ENCODE assay signal across 17 cellular contexts in genomic region chr11:130371004-130371590, GRCh38. TPM values are rescaled to one million over a fixed set of nuclear protein-coding genes. Genes with fewer than 3 reads are reported as not detected.
A peak's percentile ranks its signal among the peaks of the same experiment; 100 is the strongest.
DNase-seq lines count a peak whose midpoint lies in the region; ATAC-seq and TF ChIP-seq lines count a peak whose summit lies in the region.
"Had no signal": no experiment of that assay in that cellular context is flagged by ENCODE, and none has a peak within 500 bp of the region (broad histone marks: within the 10 kb centered on the region; RNA-seq: fewer than 3 reads in every experiment).

No MANE protein-coding gene starts in this region.

- no peaks in the 10 kb centered on the region for H3K27me3 ChIP-seq in WERI-Rb-1 (ENCODE audit: insufficient read depth, low read depth, severe bottlenecking)
- no peaks in the 10 kb centered on the region for H3K27me3 ChIP-seq in right lobe of liver

- H3K4me3 ChIP-seq in LNCaP clone FGC (ENCODE audit: low read depth, low read length) = no peak overlapping the region
- H3K4me3 ChIP-seq in WERI-Rb-1 (ENCODE audit: low read depth, low read length) = no peak overlapping the region
- no peak overlapping the region for H3K4me3 ChIP-seq in right lobe of liver
- H3K4me3 ChIP-seq: lung had no signal

- H3K36me3 ChIP-seq in WERI-Rb-1 = no peaks in the 10 kb centered on the region
- H3K36me3 ChIP-seq in right lobe of liver = no peaks in the 10 kb centered on the region

- 53% methylated on average over 8 of the region's 9 CpGs for WGBS in right lobe of liver (ENCODE audit: insufficient coverage, low coverage, low lambda C conversion rate, missing lambda C conversion rate)

- peak; percentile 26 for TF ChIP-seq CTCF in GM10266 (IDR thresholded peaks at IDR 0.05; ENCODE audit: control insufficient read depth, insufficient read depth, low read depth, missing control alignments)
- peak; percentile 23; the same call in 1 of the 2 replicates for TF ChIP-seq CTCF in LNCaP clone FGC (IDR thresholded peaks at IDR 0.05; ENCODE audit: control insufficient read depth, extremely low read depth, insufficient read depth)
- peak; percentile 44; the same call in 1 of the 2 replicates for TF ChIP-seq CTCF in WERI-Rb-1 (IDR thresholded peaks at IDR 0.05; ENCODE audit: low read depth, low read length)
- peak; percentile 18 to 34 (median 26) for TF ChIP-seq CTCF in right lobe of liver (IDR thresholded peaks at IDR 0.05)

- ATAC-seq in right lobe of liver (peak; percentile 44 to 73 (median 55)), HG02610 (IDR thresholded peaks at IDR 0.05; ENCODE audit: unreplicated experiment) (no peak)
- ATAC-seq: activated CD8-positive, alpha-beta memory T cell treated with anti-CD3 and anti-CD28 coated beads, Interleukin-2, amount 10 ng/mL, durations not matched to agents 7 days and 5 days had no signal

- DNase-seq in GM10266 (ENCODE audit: extremely low spot score) = no peak
- no peak for DNase-seq in LNCaP clone FGC (ENCODE audit: low read depth)
- no peak for DNase-seq in WERI-Rb-1
- DNase-seq in right lobe of liver = no peak
- no peak for DNase-seq in activated naive CD4-positive, alpha-beta T cell treated with Interleukin-2 at 50 U/mL for 16 hours
- no peak for DNase-seq in NCI-H2227 (lab: John Stamatoyannopoulos, UW; ENCODE audit: unreplicated experiment)
- no peak for DNase-seq in NCI-H1092 treated with DMSO at 0.1 percent for 48 hours (lab: John Stamatoyannopoulos, UW)
- DNase-seq: activated CD8-positive, alpha-beta memory T cell treated with anti-CD3 and anti-CD28 coated beads, Interleukin-2, amount 10 ng/mL, durations not matched to agents 7 days and 5 days; HFFc6; MM.1S; occipital lobe; stimulated activated naive CD4-positive, alpha-beta T cell treated with Interleukin-2 at 50 U/mL for 16 hours had no signal

- no peak overlapping the region for H3K27ac ChIP-seq in WERI-Rb-1
- no peak overlapping the region for H3K27ac ChIP-seq in right lobe of liver

- no peak for TF ChIP-seq POLR2A in right lobe of liver (IDR thresholded peaks at IDR 0.05)

- H3K9me3 ChIP-seq in WERI-Rb-1 (ENCODE audit: severe bottlenecking) = no peaks in the 10 kb centered on the region
- no peaks in the 10 kb centered on the region for H3K9me3 ChIP-seq in right lobe of liver

- intact Hi-C loops in right lobe of liver (cut with DNase I) = loop anchor here in 1 of 2 donors (10.0 kb wide), 1 partner anchor 156 kb away; no protein-coding TSS in a partner anchor

- H3K4me1 ChIP-seq in right lobe of liver = no peaks in the 10 kb centered on the region

RNA-seq across cellular contexts. Expression of gene ZBTB44, which starts 56.4 kb away (rescaled TPM):
- 10 to 100 TPM; 16.3 to 22.4 (median 18.4) TPM for total RNA-seq in right lobe of liver

RNA-seq across cellular contexts. Expression of gene ADAMTS8, which starts 57.3 kb away (rescaled TPM):
- total RNA-seq in right lobe of liver = under 1 TPM in 1 of 6 experiments, not detected in 5; 0.11 TPM
- total RNA-seq: activated CD8-positive, alpha-beta memory T cell treated with anti-CD3 and anti-CD28 coated beads, Interleukin-2, amount 10 ng/mL, durations not matched to agents 7 days and 5 days; CD4-positive, CD25-positive, alpha-beta regulatory T cell; glomerular endothelial cell; HFFc6; RPMI7951 had no signal
